In genomic region chr1:3453203-3453761, GRCh38 we compare ENCODE assay signal across 8 cellular contexts.
DNase-seq lines count a peak whose midpoint lies in the region; ATAC-seq lines count a peak whose summit lies in the region.

No MANE protein-coding gene starts in this region.

- H4K20me1 ChIP-seq in BLaER1: peaks cover 20% of the 10 kb centered on the region

- H3K9ac ChIP-seq in BLaER1 (0 out of 2 replicates have a peak overlapping the region, but pooled peaks have one; percentile 6), mucosa of rectum (ENCODE audit: low read depth in 1 of 2, low read length in 2 of 2) (peak overlapping the region; percentile 56 to 57)

- H3K4me1 ChIP-seq in BLaER1: peaks cover 50% of the 10 kb centered on the region
- H3K4me1 ChIP-seq in mucosa of rectum (ENCODE audit: control insufficient read depth in 2 of 2, insufficient read depth in 2 of 2, low read length in 2 of 2): peaks cover 38 to 42% of the 10 kb centered on the region in 2 donors

- DNase-seq in GOT3 (lab: John Stamatoyannopoulos, UW): peak; percentile 24
- peak; percentile 72 for DNase-seq in NCI-H748 (lab: John Stamatoyannopoulos, UW; ENCODE audit: unreplicated experiment)
- DNase-seq in activated CD8-positive, alpha-beta memory T cell treated with anti-CD3 and anti-CD28 coated beads, Interleukin-2, amount 50 U/mL, for 48 hours: peak; percentile 90
- no peak for DNase-seq in epithelial cell of prostate (ENCODE audit: low read depth, low spot score)
- peak; percentile 29 to 56 for DNase-seq in stimulated activated CD8-positive, alpha-beta memory T cell treated with anti-CD3 and anti-CD28 coated beads, Interleukin-7, amount 100 ng/mL, for 1 hour (ENCODE audit: low read depth in 2 of 2)

- no peaks in the 10 kb centered on the region for H3K36me3 ChIP-seq in BLaER1
- no peaks in the 10 kb centered on the region for H3K36me3 ChIP-seq in mucosa of rectum (ENCODE audit: control insufficient read depth in 2 of 2, insufficient read depth in 2 of 2, low read length in 2 of 2)

- ATAC-seq in GM18873 (IDR thresholded peaks at IDR 0.05; ENCODE audit: low FRiP score, unreplicated experiment): no peak

- H3K4me2 ChIP-seq in BLaER1: peak overlapping the region; percentile 92

- H3K27ac ChIP-seq in BLaER1: no peak overlapping the region; the same call in 1 of the 2 replicates
- H3K27ac ChIP-seq in epithelial cell of prostate: peak overlapping the region; percentile 46
- peak overlapping the region; percentile 78 to 94 for H3K27ac ChIP-seq in mucosa of rectum (ENCODE audit: low read depth in 2 of 2, low read length in 2 of 2)

- peaks cover 7% of the 10 kb centered on the region; the same call in 1 of the 2 replicates for H3K27me3 ChIP-seq in BLaER1
- peaks cover 0 to 2% of the 10 kb centered on the region in 2 donors for H3K27me3 ChIP-seq in mucosa of rectum (ENCODE audit: control insufficient read depth in 2 of 2, insufficient read depth in 2 of 2, low read length in 2 of 2)

- H3K4me3 ChIP-seq in BLaER1: peak overlapping the region; percentile 63; the same call in 1 of the 2 replicates
- H3K4me3 ChIP-seq in mucosa of rectum (ENCODE audit: low read length in 2 of 2): no peak overlapping the region

- H3K9me3 ChIP-seq in BLaER1 (no peaks in the 10 kb centered on the region), mucosa of rectum (ENCODE audit: control insufficient read depth in 2 of 2, low read length in 2 of 2) (no peaks in the 10 kb centered on the region)
